ENCODE assay signal across 8 cellular contexts in genomic region chr19:36489139-36489919, GRCh38. TPM values are rescaled to one million over a fixed set of nuclear protein-coding genes. Genes with fewer than 3 reads are reported as not detected.
A peak's percentile ranks its signal among the peaks of the same experiment; 100 is the strongest.
DNase-seq lines count a peak whose midpoint lies in the region; ATAC-seq, FAIRE-seq and TF ChIP-seq lines count a peak whose summit lies in the region.

Gene ZNF566, minus strand, starts transcription at chr19:36489561. Its CDS starts 13,004 bp downstream, at chr19:36476557.

- H3K9me3 ChIP-seq in left ventricle myocardium inferior (replicated peaks) (peaks cover 5% of the 10 kb centered on the region), upper lobe of left lung (peaks cover 0 to 2% (median 0%) of the 10 kb centered on the region in 4 donors)

- FAIRE-seq in GM12892 (lab: Jason Lieb, UNC) = peak; percentile 82

- TF ChIP-seq CTCF in left ventricle myocardium inferior (IDR thresholded peaks at IDR 0.05; ENCODE audit: borderline replicate concordance) (no peak), upper lobe of left lung (IDR thresholded peaks at IDR 0.05) (peak in 3 of 6 experiments; percentile 8 to 19 (median 17))

- intact Hi-C loops in left ventricle myocardium inferior (cut with micrococcal nuclease) = no loop called here
- intact Hi-C loops in posterior vena cava (cut with DNase I) = no loop called here

- H3K27ac ChIP-seq in left ventricle myocardium inferior (replicated peaks) (peak within 1 kb of the TSS; percentile 98), upper lobe of left lung (peak within 1 kb of the TSS; percentile 89 to 96 (median 96))

- H3K36me3 ChIP-seq in left ventricle myocardium inferior (peaks cover 10% of the 10 kb centered on the region), upper lobe of left lung (peaks cover 0 to 7% (median 0%) of the 10 kb centered on the region in 4 donors)

- peak; percentile 65 for TF ChIP-seq POLR2A in GM12892 (IDR thresholded peaks at IDR 0.05; ENCODE audit: low read depth, low read length)
- TF ChIP-seq POLR2A in upper lobe of left lung (IDR thresholded peaks at IDR 0.05) = peak in 2 of 4 donors; percentile 22 to 66

- DNase-seq in GM12892 (ENCODE audit: insufficient read length) (peak; percentile 84), NCI-H146 (lab: John Stamatoyannopoulos, UW) (peak; percentile 99), T-helper 1 cell (peak; percentile 82 to 95 (median 87)), amygdala (lab: John Stamatoyannopoulos, UW) (peak; percentile 47 to 96 (median 88)), left ventricle myocardium inferior (peak; percentile 90), posterior vena cava (ENCODE audit: low spot score) (peak; percentile 95), upper lobe of left lung (peak; percentile 93 to 94)

- 0 to 2% methylated on average over 5 to 34 of the region's 53 CpGs for WGBS in upper lobe of left lung, 2 donors

- no peaks in the 10 kb centered on the region for H3K27me3 ChIP-seq in left ventricle myocardium inferior (ENCODE audit: low read depth)
- no peaks in the 10 kb centered on the region for H3K27me3 ChIP-seq in upper lobe of left lung

- no peak for TF ChIP-seq EP300 in upper lobe of left lung (IDR thresholded peaks at IDR 0.05)

- H3K4me3 ChIP-seq in left ventricle myocardium inferior (peak within 1 kb of the TSS; percentile 95), upper lobe of left lung (peak within 1 kb of the TSS; percentile 68 to 83 (median 76))

- H3K4me1 ChIP-seq in left ventricle myocardium inferior (peaks cover 29% of the 10 kb centered on the region), upper lobe of left lung (peaks cover 7 to 15% (median 11%) of the 10 kb centered on the region in 4 donors)

- ATAC-seq in HG02840 (IDR thresholded peaks at IDR 0.05; ENCODE audit: low FRiP score, unreplicated experiment) = peak; percentile 79
- peak; percentile 99 for ATAC-seq in upper lobe of left lung (ENCODE audit: low FRiP score in 2 of 2)

RNA-seq across cellular contexts. Expression of gene ZNF566, which starts in this region (rescaled TPM):
- 4.8 TPM for polyA plus RNA-seq in GM12892 (2012; ENCODE audit: missing spikeins)
- total RNA-seq in left ventricle myocardium inferior (11.8 TPM), posterior vena cava (10 to 100 TPM; 10.1 to 13.7 TPM), upper lobe of left lung (10 to 100 TPM in 2 of 6 donors, 1 to 10 TPM in 4; 5.5 to 17.6 (median 8.1) TPM)

Comparison
In these comparisons a context has a peak if more than half of its experiments do, and no peak if none do; other contexts are left out.
1. Peak in every context shown above with its lines: DNase-seq, ATAC-seq, H3K4me3 ChIP-seq and H3K27ac ChIP-seq.